1 cellular context compared by ENCODE assay signal in genomic region chr7:23181684-23182553, GRCh38.
A peak's percentile ranks its signal among the peaks of the same experiment; 100 is the strongest.
TF ChIP-seq lines count a peak whose summit lies in the region.

Gene NUP42 (plus strand): TSS chr7:23182048. CDS start chr7:23182086, 38 bp downstream.

TF ChIP-seq in HepG2, 621 proteins besides CTCF, POLR2A, EP300 and RAD21 (continued from another document and continues in another):
- TF ChIP-seq HOMEZ (CRISPR knock-in tag; IDR thresholded peaks at IDR 0.05; ENCODE audit: low read depth) (peak; percentile 70; the same call in 1 of the 2 replicates), HDAC2 (CRISPR knock-in tag; IDR thresholded peaks at IDR 0.05) (peak; percentile 92), HOXD1 (CRISPR knock-in tag; IDR thresholded peaks at IDR 0.05) (peak; percentile 76; the same call in 1 of the 2 replicates), TRIM24 (CRISPR knock-in tag; IDR thresholded peaks at IDR 0.05) (no peak), ZNF296 (CRISPR knock-in tag; conservative IDR thresholded peaks at IDR 0.05) (no peak), ZNF883 (CRISPR knock-in tag; IDR thresholded peaks at IDR 0.05; ENCODE audit: not compliant biosample characterization) (no peak), ZBTB26 (CRISPR knock-in tag; IDR thresholded peaks at IDR 0.05; ENCODE audit: borderline replicate concordance) (peak; percentile 82), ZFP36 (IDR thresholded peaks at IDR 0.05; ENCODE audit: borderline replicate concordance, low read depth, low read length, partially characterized antibody) (no peak), NFATC3 (CRISPR knock-in tag; IDR thresholded peaks at IDR 0.05) (peak; percentile 88; the same call in 1 of the 2 replicates), YEATS4 (CRISPR knock-in tag; IDR thresholded peaks at IDR 0.05; ENCODE audit: borderline replicate concordance) (peak; percentile 84; the same call in 1 of the 2 replicates), FOXP4 (CRISPR knock-in tag; IDR thresholded peaks at IDR 0.05) (peak; percentile 57), ARID2 (CRISPR knock-in tag; IDR thresholded peaks at IDR 0.05; ENCODE audit: borderline replicate concordance) (peak; percentile 92), ZUFSP (CRISPR knock-in tag; IDR thresholded peaks at IDR 0.05; ENCODE audit: borderline replicate concordance) (no peak), PLRG1 (conservative IDR thresholded peaks at IDR 0.05) (no peak), AHDC1 (CRISPR knock-in tag; IDR thresholded peaks at IDR 0.05; ENCODE audit: borderline replicate concordance) (0 out of 2 replicates have a peak, but pooled peaks have one; percentile 29), ZNF572 (CRISPR knock-in tag; IDR thresholded peaks at IDR 0.05) (no peak), ZNF674 (CRISPR knock-in tag; IDR thresholded peaks at IDR 0.05; ENCODE audit: low read depth) (no peak), ZSCAN21 (CRISPR knock-in tag; IDR thresholded peaks at IDR 0.05; ENCODE audit: borderline replicate concordance) (no peak; the same call in 1 of the 2 replicates), TEAD3 (CRISPR knock-in tag; optimal IDR thresholded peaks at IDR 0.05; ENCODE audit: borderline replicate concordance) (peak; percentile 62), ETV5 (CRISPR knock-in tag; IDR thresholded peaks at IDR 0.05; ENCODE audit: borderline replicate concordance) (peak; percentile 50; the same call in 1 of the 2 replicates), KDM6A (CRISPR knock-in tag; IDR thresholded peaks at IDR 0.05; ENCODE audit: low read depth) (no peak), TAF15 (IDR thresholded peaks at IDR 0.05; ENCODE audit: low read depth, low read length, poor library complexity, severe bottlenecking) (no peak), HIC2 (CRISPR knock-in tag; IDR thresholded peaks at IDR 0.05; ENCODE audit: low read depth) (no peak), ZNF3 (CRISPR knock-in tag; IDR thresholded peaks at IDR 0.05) (no peak), ZNF850 (CRISPR knock-in tag; conservative IDR thresholded peaks at IDR 0.05) (no peak), ZNF138 (CRISPR knock-in tag; IDR thresholded peaks at IDR 0.05; ENCODE audit: low read depth) (no peak), KDM3A (CRISPR knock-in tag; IDR thresholded peaks at IDR 0.05; ENCODE audit: low read depth) (peak; percentile 76), ZBTB3 (CRISPR knock-in tag; IDR thresholded peaks at IDR 0.05; ENCODE audit: borderline replicate concordance, low read depth) (peak; percentile 93), TBX2 (CRISPR knock-in tag; IDR thresholded peaks at IDR 0.05; ENCODE audit: borderline replicate concordance) (peak; percentile 88), HIVEP1 (CRISPR knock-in tag; IDR thresholded peaks at IDR 0.05) (0 out of 2 replicates have a peak, but pooled peaks have one; percentile 84), BRF2 (CRISPR knock-in tag; IDR thresholded peaks at IDR 0.05) (peak; percentile 70; the same call in 1 of the 2 replicates), MAFG (CRISPR knock-in tag; IDR thresholded peaks at IDR 0.05) (no peak), DPF2 (CRISPR knock-in tag; IDR thresholded peaks at IDR 0.05; ENCODE audit: borderline replicate concordance, low read depth) (peak; percentile 65; the same call in 1 of the 2 replicates), SRY (CRISPR knock-in tag; IDR thresholded peaks at IDR 0.05) (no peak), ZNF878 (CRISPR knock-in tag; IDR thresholded peaks at IDR 0.05) (peak; percentile 90), MBNL3 (CRISPR knock-in tag; conservative IDR thresholded peaks at IDR 0.05) (no peak), SP2 (CRISPR knock-in tag; IDR thresholded peaks at IDR 0.05) (peak; percentile 70), ZBTB49 (CRISPR knock-in tag; IDR thresholded peaks at IDR 0.05; ENCODE audit: borderline replicate concordance) (no peak), ZNF180 (CRISPR knock-in tag; IDR thresholded peaks at IDR 0.05; ENCODE audit: borderline replicate concordance, low read depth) (peak; percentile 72; the same call in 1 of the 2 replicates), ZNF841 (CRISPR knock-in tag; IDR thresholded peaks at IDR 0.05; ENCODE audit: borderline replicate concordance) (no peak), MXD3 (CRISPR knock-in tag; IDR thresholded peaks at IDR 0.05) (peak; percentile 62; the same call in 1 of the 2 replicates), NR0B2 (CRISPR knock-in tag; IDR thresholded peaks at IDR 0.05) (0 out of 2 replicates have a peak, but pooled peaks have one; percentile 61), ESRRA (CRISPR knock-in tag; IDR thresholded peaks at IDR 0.05; ENCODE audit: low read depth) (no peak), FOXJ3 (CRISPR knock-in tag; IDR thresholded peaks at IDR 0.05; ENCODE audit: borderline replicate concordance) (no peak; the same call in 1 of the 2 replicates), RAD51 (IDR thresholded peaks at IDR 0.05; ENCODE audit: borderline replicate concordance) (no peak)
